Comparison of ENCODE assay signal across 8 cellular contexts in the genomic region with DNA sequence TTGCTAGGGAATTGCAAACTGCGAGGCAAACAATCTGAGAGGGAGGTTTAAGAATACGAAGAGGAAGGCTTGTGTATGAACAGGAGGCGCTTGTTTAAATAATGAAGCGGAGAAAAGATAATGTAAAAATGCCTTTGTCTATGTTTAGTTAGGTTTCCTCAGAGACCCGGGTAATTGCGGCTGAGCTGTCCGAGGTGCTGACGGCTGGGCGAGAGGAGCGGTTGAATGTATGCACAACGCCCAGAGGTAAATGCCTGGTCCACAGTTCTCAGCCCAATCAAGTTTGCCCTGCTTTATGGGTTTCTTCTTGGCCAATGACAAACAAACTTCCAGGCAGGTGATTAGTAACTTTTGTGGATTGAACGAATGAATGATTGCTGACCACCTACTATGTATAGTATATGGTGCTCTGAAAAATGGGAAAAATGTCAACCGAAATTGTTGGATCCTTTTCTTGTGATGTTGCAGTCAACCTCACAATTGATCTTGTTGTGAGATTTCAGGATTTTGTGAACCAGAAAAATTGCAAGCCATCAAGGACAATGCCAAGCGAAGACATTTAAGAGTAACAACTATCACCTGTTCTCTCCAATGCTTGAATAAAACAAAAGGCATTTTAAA. TPM values are rescaled to one million over a fixed set of nuclear protein-coding genes. Genes with fewer than 3 reads are reported as not detected.
DNase-seq lines count a peak whose midpoint lies in the region; ATAC-seq and TF ChIP-seq lines count a peak whose summit lies in the region.

No MANE protein-coding gene starts in this region.

- peaks cover 36% of the 10 kb centered on the region for H3K27me3 Mint-ChIP-seq in activated CD8-positive, alpha-beta T cell treated with anti-CD3 and anti-CD28 coated beads for 36 hours

- ATAC-seq in activated CD8-positive, alpha-beta T cell treated with anti-CD3 and anti-CD28 coated beads for 36 hours = no peak
- no peak for ATAC-seq in HG02981 (IDR thresholded peaks at IDR 0.05; ENCODE audit: unreplicated experiment)

- POLR2A ChIA-PET in activated CD8-positive, alpha-beta T cell treated with anti-CD3 and anti-CD28 coated beads for 36 hours (lab: Charles Lee) = no interaction called here

- CTCF ChIA-PET in activated CD8-positive, alpha-beta T cell treated with anti-CD3 and anti-CD28 coated beads for 36 hours (lab: Charles Lee) = interaction anchor here (0.7 to 1.7 kb wide), 5 partner anchors 27 to 47 kb away, joined by 3 to 5 read pairs (median 3); no protein-coding TSS in a partner anchor

- DNase-seq in Ammon's horn (ENCODE audit: low spot score) (peak; percentile 20), HuH-7.5 (ENCODE audit: low spot score) (peak; percentile 65), glomerular visceral epithelial cell (ENCODE audit: extremely low spot score) (peak; percentile 46), superior temporal gyrus (ENCODE audit: extremely low spot score) (no peak), DMS153 treated with DMSO at 0.1 percent for 48 hours (lab: John Stamatoyannopoulos, UW; ENCODE audit: unreplicated experiment) (no peak)
- peak; percentile 71 for DNase-seq in activated CD8-positive, alpha-beta T cell treated with anti-CD3 and anti-CD28 coated beads for 36 hours
- DNase-seq in stimulated activated CD4-positive, alpha-beta T cell treated with anti-CD3 and anti-CD28 coated beads, Interleukin-4, amount 100 ng/mL, for 48 hours (ENCODE audit: low read depth in 2 of 2) = peak; percentile 22 to 30

- intact Hi-C loops in activated CD8-positive, alpha-beta T cell treated with anti-CD3 and anti-CD28 coated beads for 36 hours (cut with micrococcal nuclease) = loop anchor here (5.0 kb wide), 1 partner anchor 41 kb away; no protein-coding TSS in a partner anchor

- no peaks in the 10 kb centered on the region for H3K4me1 Mint-ChIP-seq in activated CD8-positive, alpha-beta T cell treated with anti-CD3 and anti-CD28 coated beads for 36 hours (ENCODE audit: low read depth)

- H3K27ac Mint-ChIP-seq in activated CD8-positive, alpha-beta T cell treated with anti-CD3 and anti-CD28 coated beads for 36 hours = no peak overlapping the region

- H3K9me3 Mint-ChIP-seq in activated CD8-positive, alpha-beta T cell treated with anti-CD3 and anti-CD28 coated beads for 36 hours = no peaks in the 10 kb centered on the region

- no peak overlapping the region for H3K4me3 Mint-ChIP-seq in activated CD8-positive, alpha-beta T cell treated with anti-CD3 and anti-CD28 coated beads for 36 hours

- TF ChIP-seq CTCF in activated CD8-positive, alpha-beta T cell treated with anti-CD3 and anti-CD28 coated beads for 36 hours (IDR thresholded peaks at IDR 0.05) = no peak

- H3K36me3 Mint-ChIP-seq in activated CD8-positive, alpha-beta T cell treated with anti-CD3 and anti-CD28 coated beads for 36 hours (ENCODE audit: low read depth) = no peaks in the 10 kb centered on the region

RNA-seq across cellular contexts. Expression of a gene that starts 38.3 kb away (rescaled TPM):
- not detected for total RNA-seq in activated CD8-positive, alpha-beta T cell treated with anti-CD3 and anti-CD28 coated beads for 36 hours

Comparison
In these comparisons a context has a peak if more than half of its experiments do, and no peak if none do; other contexts are left out.
1. DNase-seq: peak in Ammon's horn (single experiment), HuH-7.5 (single experiment), activated CD8-positive, alpha-beta T cell treated with anti-CD3 and anti-CD28 coated beads for 36 hours (single experiment), glomerular visceral epithelial cell (single experiment) and stimulated activated CD4-positive, alpha-beta T cell treated with anti-CD3 and anti-CD28 coated beads, Interleukin-4, amount 100 ng/mL, for 48 hours (2 of 2); none in superior temporal gyrus (single experiment) and DMS153 treated with DMSO at 0.1 percent for 48 hours (single experiment).